ENCODE assay signal across 8 cellular contexts in the genomic region with DNA sequence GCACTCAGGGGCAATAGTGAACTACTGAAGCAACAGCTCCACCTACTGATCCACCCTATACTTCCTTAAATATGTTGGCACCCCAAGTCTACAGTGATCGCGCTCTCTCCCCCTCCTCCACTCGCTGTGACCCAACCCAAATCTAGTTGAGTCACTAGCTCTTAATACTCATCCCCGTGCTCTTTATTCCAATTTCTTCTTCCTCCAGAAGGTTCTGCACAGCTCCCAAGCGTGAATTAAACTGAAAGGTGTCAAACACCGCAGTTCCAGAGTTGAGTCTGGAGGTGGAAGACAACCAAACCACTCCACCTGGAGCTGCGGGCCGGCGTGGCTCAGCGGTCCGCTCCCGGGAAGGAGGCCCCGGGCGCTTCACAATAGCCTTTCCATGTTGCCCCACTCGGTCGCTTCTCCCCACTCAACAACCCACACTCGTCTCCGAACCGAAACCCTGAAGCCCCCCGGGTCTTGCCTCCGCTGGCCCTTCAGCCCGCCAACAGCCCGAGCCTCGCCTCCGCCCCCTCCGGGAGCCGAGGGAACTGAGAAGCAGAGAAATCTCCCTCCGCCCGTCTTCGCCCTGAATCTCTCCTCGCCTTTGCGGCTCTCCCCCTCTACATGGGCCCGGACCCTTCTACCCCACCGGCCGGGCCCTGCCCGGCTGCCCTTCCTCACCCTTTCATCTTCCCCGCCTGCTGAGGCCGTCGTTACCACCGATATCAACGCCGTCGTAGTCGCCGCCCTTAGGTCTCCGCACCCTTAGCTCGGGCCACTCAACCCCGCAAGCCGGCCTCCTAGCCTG. TPM values are rescaled to one million over a fixed set of nuclear protein-coding genes. Genes with fewer than 3 reads are reported as not detected.
DNase-seq lines count a peak whose midpoint lies in the region; ATAC-seq, FAIRE-seq and TF ChIP-seq lines count a peak whose summit lies in the region.

No MANE protein-coding gene starts in this region.

- H3K4me3 ChIP-seq in GM12865 (ENCODE audit: low read depth, low read length) (peak overlapping the region; percentile 96), adrenal gland (peak overlapping the region; percentile 69 to 92 (median 90)), heart right ventricle (peak overlapping the region; percentile 71 to 97 (median 86)), prostate gland (peak overlapping the region; percentile 85 to 93)

- H3K27me3 ChIP-seq in adrenal gland (no peaks in the 10 kb centered on the region), heart right ventricle (no peaks in the 10 kb centered on the region), prostate gland (replicated peaks; ENCODE audit: insufficient read depth) (no peaks in the 10 kb centered on the region)

- peak; percentile 72 for TF ChIP-seq CTCF in GM12865 (IDR thresholded peaks at IDR 0.05; ENCODE audit: insufficient read depth, low read depth, low read length, missing control alignments)
- TF ChIP-seq CTCF in adrenal gland (IDR thresholded peaks at IDR 0.05): peak; percentile 13 to 87 (median 60)
- peak in 8 of 9 donors; percentile 16 to 75 (median 64) for TF ChIP-seq CTCF in heart right ventricle (IDR thresholded peaks at IDR 0.05)
- TF ChIP-seq CTCF in prostate gland (IDR thresholded peaks at IDR 0.05): peak in 3 of 4 experiments; percentile 66 to 89 (median 79)

- peak in 1 of 2 donors; percentile 62 for TF ChIP-seq POLR2A in adrenal gland (IDR thresholded peaks at IDR 0.05)
- peak; percentile 63 for TF ChIP-seq POLR2A in prostate gland (IDR thresholded peaks at IDR 0.05)

- intact Hi-C loops in adrenal gland (cut with DNase I) (no loop called here), heart right ventricle (cut with DNase I) (loop anchor here in 7 of 10 donors (1.0 to 10.0 kb wide), 8 partner anchors 37 to 312 kb away; partner anchors contain the start of genes USF3 (in 5 of the 7), CCDC191 (in 2 of the 7), QTRT2 (in 2 of the 7) and GRAMD1C (in 1 of the 7)), prostate gland (cut with DNase I) (loop anchor here (2.0 to 10.0 kb wide), 4 partner anchors 49 to 1402 kb away; partner anchors contain the start of genes CCDC191, QTRT2, SPICE1 and USF3)

- H3K27ac ChIP-seq in adrenal gland: peak overlapping the region; percentile 97 to 100 (median 98)
- peak overlapping the region; percentile 90 to 100 (median 99) for H3K27ac ChIP-seq in heart right ventricle
- H3K27ac ChIP-seq in prostate gland: peak overlapping the region; percentile 99

- no peak for FAIRE-seq in urothelium cell line (lab: Jason Lieb, UNC)

- ATAC-seq in HG02870 (IDR thresholded peaks at IDR 0.05; ENCODE audit: unreplicated experiment) (peak; percentile 61), heart right ventricle (peak; percentile 48 to 82 (median 72))

- DNase-seq in GM12865 (ENCODE audit: low read depth) (peak; percentile 90), NCI-H1436 treated with DMSO at 0.1 percent for 48 hours (lab: John Stamatoyannopoulos, UW) (peak; percentile 79), T follicular helper cell (ENCODE audit: low read depth) (peak; percentile 75), adrenal gland (peak; percentile 78 to 90 (median 82)), heart right ventricle (peak; percentile 45 to 81), prostate gland (ENCODE audit: low spot score) (peak; percentile 89), urothelium cell line (ENCODE audit: low spot score) (peak; percentile 87)

- H3K4me1 ChIP-seq in adrenal gland (replicated peaks in 1 of 2) (peaks cover 12 to 61% of the 10 kb centered on the region in 2 donors), heart right ventricle (peaks cover 3 to 74% (median 59%) of the 10 kb centered on the region in 9 donors), prostate gland (replicated peaks) (no peaks in the 10 kb centered on the region)

- 1% methylated on average over 31 to 49 of the region's 49 CpGs for WGBS in adrenal gland, 4 donors
- WGBS in heart right ventricle, 2 donors: 0% methylated on average over 49 of the region's 49 CpGs
- under 1% methylated on average over 49 of the region's 49 CpGs for WGBS in prostate gland

- H3K9me3 ChIP-seq in adrenal gland (replicated peaks in 1 of 3) (no peaks in the 10 kb centered on the region), heart right ventricle (no peaks in the 10 kb centered on the region), prostate gland (no peaks in the 10 kb centered on the region)

- H3K36me3 ChIP-seq in adrenal gland (replicated peaks in 1 of 2): no peaks in the 10 kb centered on the region
- no peaks in the 10 kb centered on the region for H3K36me3 ChIP-seq in heart right ventricle
- H3K36me3 ChIP-seq in prostate gland: no peaks in the 10 kb centered on the region

RNA-seq across cellular contexts. Expression of gene NAA50, which starts 0.6 kb away (rescaled TPM):
- 100 to 1,000 TPM in 6 of 8 donors, 10 to 100 TPM in 2; 89.4 to 217 (median 114) TPM for total RNA-seq in adrenal gland
- polyA plus RNA-seq in adrenal gland: 100 to 1,000 TPM in 1 of 3 donors, 10 to 100 TPM in 2; 17.2 to 233 (median 24.1) TPM
- total RNA-seq in heart right ventricle: 100 to 1,000 TPM in 1 of 10 donors, 10 to 100 TPM in 9; 63.3 to 108 (median 75.8) TPM
- polyA plus RNA-seq in heart right ventricle: 10 to 100 TPM in 1 of 2 donors, 1 to 10 TPM in 1; 9.9 to 57.2 TPM
- total RNA-seq in prostate gland: 100 to 1,000 TPM; 111 to 118 TPM

RNA-seq across cellular contexts. Expression of gene ATP6V1A, which starts 1.4 kb away (rescaled TPM):
- total RNA-seq in adrenal gland (100 to 1,000 TPM in 6 of 8 donors, 10 to 100 TPM in 2; 95.1 to 165 (median 117) TPM), heart right ventricle (10 to 100 TPM; 16.1 to 40.8 (median 19.5) TPM), prostate gland (10 to 100 TPM; 43.4 to 60.4 TPM)
- polyA plus RNA-seq in adrenal gland (100 to 1,000 TPM in 1 of 3 donors, 10 to 100 TPM in 2; 14.7 to 101 (median 15.2) TPM), heart right ventricle (1 to 10 TPM; 7.1 to 7.2 TPM)

RNA-seq across cellular contexts. Expression of gene USF3, which starts 49.0 kb away (rescaled TPM):
- total RNA-seq in adrenal gland (10 to 100 TPM; 13.4 to 22.4 (median 16.1) TPM), heart right ventricle (10 to 100 TPM; 12.5 to 21.2 (median 16.3) TPM), prostate gland (10 to 100 TPM; 22.2 to 25.3 TPM)
- polyA plus RNA-seq in adrenal gland (1 to 10 TPM; 3.9 to 8.2 (median 4.5) TPM), heart right ventricle (1 to 10 TPM; 3.3 to 7.1 TPM)

Comparison
In these comparisons a context has a peak if more than half of its experiments do, and no peak if none do; other contexts are left out.
1. Peak in every context shown above with its lines: DNase-seq, ATAC-seq, H3K4me3 ChIP-seq and H3K27ac ChIP-seq.
2. intact Hi-C loops: an anchor here in heart right ventricle (1.0 to 10.0 kb wide) and prostate gland (2.0 to 10.0 kb wide); none called in adrenal gland.